12 cellular contexts compared by ENCODE assay signal in genomic region chr11:11622772-11623531, GRCh38. TPM values are rescaled to one million over a fixed set of nuclear protein-coding genes. Genes with fewer than 3 reads are reported as not detected.
DNase-seq lines count a peak whose midpoint lies in the region; ATAC-seq, FAIRE-seq and TF ChIP-seq lines count a peak whose summit lies in the region.
"Had no signal": no experiment of that assay in that cellular context is flagged by ENCODE, and none has a peak within 500 bp of the region (broad histone marks: within the 10 kb centered on the region; RNA-seq: fewer than 3 reads in every experiment).

No MANE protein-coding gene starts in this region.

- peaks cover 16% of the 10 kb centered on the region for H3K23me2 ChIP-seq in H1 (ENCODE audit: low read depth, low read length)

- no peak for TF ChIP-seq RAD21 in H1 (IDR thresholded peaks at IDR 0.05 in 1 of 2, conservative IDR thresholded peaks at IDR 0.05 in 1 of 2; ENCODE audit: low read depth in 2 of 2, low read length in 2 of 2)

- peak overlapping the region in 1 of 2 experiments; percentile 95; a peak in 1 of 4 replicates for H3K4me2 ChIP-seq in H1 (ENCODE audit: insufficient read depth in 1 of 2, low read depth in 2 of 2, low read length in 2 of 2)
- no peak overlapping the region for H3K4me2 ChIP-seq in parathyroid adenoma (ENCODE audit: low read length)

- intact Hi-C loops in tibial artery (cut with DNase I; ENCODE audit: low total_unique reads): no loop called here

- no peak overlapping the region for H2BK20ac ChIP-seq in H1 (ENCODE audit: low read length)

- H4K5ac ChIP-seq in H1 (ENCODE audit: insufficient read length, low read depth, low read length): no peak overlapping the region

- H2BK15ac ChIP-seq in H1 (ENCODE audit: low read length): 0 out of 2 replicates have a peak overlapping the region, but pooled peaks have one; percentile 98

- H3K4me3 ChIP-seq in H1 (ENCODE audit: extremely low read depth in 1 of 4, insufficient read depth in 2 of 4, low read depth in 3 of 4, low read length in 4 of 4) (no peak overlapping the region), parathyroid adenoma (ENCODE audit: low read depth, low read length) (no peak overlapping the region), tibial artery (no peak overlapping the region)
- H3K4me3 ChIP-seq: cardiac muscle cell had no signal

- H4K91ac ChIP-seq in H1 (replicated peaks; ENCODE audit: insufficient read length, low read length): no peak overlapping the region

- no peak overlapping the region for H3K23ac ChIP-seq in H1 (ENCODE audit: insufficient read length)

- ATAC-seq in GM21737 (IDR thresholded peaks at IDR 0.05; ENCODE audit: unreplicated experiment): no peak

- H3K9me3 ChIP-seq in H1 (ENCODE audit: insufficient read depth in 2 of 2, low read depth in 1 of 2, low read length in 1 of 2) (no peaks in the 10 kb centered on the region), parathyroid adenoma (ENCODE audit: control insufficient read depth, low read length) (no peaks in the 10 kb centered on the region), tibial artery (no peaks in the 10 kb centered on the region)

- DNase-seq in COLO668 (lab: John Stamatoyannopoulos, UW; ENCODE audit: unreplicated experiment) (peak; percentile 30), NCI-H146 (lab: John Stamatoyannopoulos, UW) (peak; percentile 73), H1 (ENCODE audit: low read depth in 1 of 2, low spot score in 2 of 2) (no peak), tibial artery (no peak), NCI-H2107 (lab: John Stamatoyannopoulos, UW) (no peak)
- DNase-seq: activated CD4-positive, CD25-positive, alpha-beta regulatory T cell; activated effector memory CD4-positive, alpha-beta T cell treated with Interleukin-2 at 50 U/mL for 16 hours; NCI-H187 had no signal

- H2AFZ ChIP-seq in H1 (ENCODE audit: low read length): no peak overlapping the region
- H2AFZ ChIP-seq in parathyroid adenoma: peak overlapping the region; percentile 15

- H3K9ac ChIP-seq in H1 (replicated peaks in 1 of 4; ENCODE audit: extremely low read depth in 1 of 4, low read depth in 3 of 4, low read length in 3 of 4) (no peak overlapping the region), parathyroid adenoma (no peak overlapping the region)

- TF ChIP-seq POLR2A in H1 (IDR thresholded peaks at IDR 0.05; ENCODE audit: control extremely low read depth in 1 of 2, low read depth in 2 of 2, low read length in 2 of 2): no peak

- POLR2A ChIA-PET in H1 (lab: Charles Lee; ENCODE audit: partially characterized antibody): no interaction called here

- H3K14ac ChIP-seq in H1 (ENCODE audit: insufficient read length): no peak overlapping the region

- no peak overlapping the region for H2AK5ac ChIP-seq in H1 (ENCODE audit: low read depth, low read length)

- peaks cover 0 to 8% of the 10 kb centered on the region in 2 experiments for H4K20me1 ChIP-seq in H1 (replicated peaks in 1 of 2; ENCODE audit: control insufficient read depth in 1 of 2, insufficient read depth in 2 of 2, low read length in 2 of 2)

- WGBS in H1 (ENCODE audit: extremely low coverage in 1 of 2, insufficient coverage in 1 of 2, insufficient read length in 1 of 2, insufficient replicate concordance in 2 of 2, low coverage in 1 of 2, low lambda C conversion rate in 2 of 2, missing lambda C conversion rate in 1 of 2), 2 experiments: 72 to 100% methylated on average over 1 to 8 of the region's 8 CpGs

- H3K27ac ChIP-seq in H1 (ENCODE audit: low read depth, low read length): no peak overlapping the region
- peak overlapping the region; percentile 74 for H3K27ac ChIP-seq in parathyroid adenoma
- H3K27ac ChIP-seq in tibial artery: peak overlapping the region in 1 of 2 donors; percentile 24
- H3K27ac ChIP-seq: cardiac muscle cell had no signal

- H3K4me1 ChIP-seq in H1 (replicated peaks in 1 of 4; ENCODE audit: control insufficient read depth in 3 of 4, insufficient read depth in 4 of 4, low read length in 3 of 4) (peaks cover 6 to 14% (median 8%) of the 10 kb centered on the region in 4 experiments; a peak in 6 of 7 replicates), parathyroid adenoma (no peaks in the 10 kb centered on the region), tibial artery (peaks cover 0 to 26% (median 18%) of the 10 kb centered on the region in 4 donors)

- no peak overlapping the region for H4K8ac ChIP-seq in H1 (ENCODE audit: extremely low read depth, insufficient read depth, low read length)

- H2BK120ac ChIP-seq in H1 (replicated peaks; ENCODE audit: low read depth, low read length): no peak overlapping the region

- H3K4ac ChIP-seq in H1 (replicated peaks; ENCODE audit: insufficient read length, low read depth, low read length): no peak overlapping the region

- TF ChIP-seq CTCF in H1 (IDR thresholded peaks at IDR 0.05; ENCODE audit: control extremely low read depth in 1 of 3, insufficient read depth in 1 of 3, low read depth in 1 of 3, low read length in 3 of 3): no peak
- TF ChIP-seq CTCF in parathyroid adenoma (IDR thresholded peaks at IDR 0.05): no peak
- no peak for TF ChIP-seq CTCF in tibial artery (IDR thresholded peaks at IDR 0.05)

- H3K79me1 ChIP-seq in H1 (ENCODE audit: low read depth, low read length): no peaks in the 10 kb centered on the region

- no peak overlapping the region for H3K56ac ChIP-seq in H1 (replicated peaks; ENCODE audit: insufficient read length, low read depth, low read length)

- H3K36me3 ChIP-seq in H1 (ENCODE audit: control insufficient read depth in 2 of 4, insufficient read depth in 4 of 4, low read length in 3 of 4) (no peaks in the 10 kb centered on the region), parathyroid adenoma (ENCODE audit: control insufficient read depth, insufficient read depth, low read length) (no peaks in the 10 kb centered on the region), tibial artery (no peaks in the 10 kb centered on the region)
- H3K36me3 ChIP-seq: cardiac muscle cell had no signal

- peaks cover 5 to 34% (median 24%) of the 10 kb centered on the region in 4 experiments for H3K27me3 ChIP-seq in H1 (replicated peaks in 1 of 4; ENCODE audit: control insufficient read depth in 3 of 4, extremely low read depth in 1 of 4, insufficient read depth in 3 of 4, low read length in 3 of 4)
- H3K27me3 ChIP-seq in parathyroid adenoma (ENCODE audit: control insufficient read depth, insufficient read depth, low read length): no peaks in the 10 kb centered on the region
- H3K27me3 ChIP-seq in tibial artery: no peaks in the 10 kb centered on the region

- no peak overlapping the region for H3K18ac ChIP-seq in H1 (ENCODE audit: extremely low read depth, low read length)

- no peak for TF ChIP-seq EP300 in H1 (IDR thresholded peaks at IDR 0.05; ENCODE audit: borderline replicate concordance in 1 of 2, low read depth in 2 of 2, low read length in 2 of 2)

- no peak overlapping the region for H2BK12ac ChIP-seq in H1 (ENCODE audit: low read depth, low read length)

- CTCF ChIA-PET in H1 (lab: Charles Lee; ENCODE audit: partially characterized antibody): interaction anchor here (0.9 to 5.4 kb wide), 7 partner anchors 23 to 189 kb away, joined by 3 to 40 read pairs (median 3); no protein-coding TSS in a partner anchor

- no peak for FAIRE-seq in H1 (lab: Jason Lieb, UNC)
- FAIRE-seq: HTR-8/SVneo had no signal

- no peak overlapping the region for H2BK5ac ChIP-seq in H1 (ENCODE audit: low read depth, low read length)

- H3K79me2 ChIP-seq in H1 (ENCODE audit: control insufficient read depth in 1 of 2, insufficient read depth in 2 of 2, low read length in 2 of 2): 0 out of 4 replicates have a peak, but pooled peaks cover 0 to 3% of the 10 kb centered on the region in 2 experiments
- H3K79me2 ChIP-seq in parathyroid adenoma: no peaks in the 10 kb centered on the region

TF ChIP-seq in H1, 55 proteins besides CTCF, POLR2A, EP300 and RAD21:
- TF ChIP-seq POU5F1 (IDR thresholded peaks at IDR 0.05; ENCODE audit: low read depth, low read length) (no peak), CREB1 (IDR thresholded peaks at IDR 0.05) (no peak), EZH2 (IDR thresholded peaks at IDR 0.05; ENCODE audit: low read depth, low read length, severe bottlenecking) (no peak), BACH1 (IDR thresholded peaks at IDR 0.05; ENCODE audit: low read length) (no peak), ZNF274 (IDR thresholded peaks at IDR 0.05; ENCODE audit: borderline replicate concordance, extremely low read depth, low read length) (no peak), KDM4A (IDR thresholded peaks at IDR 0.05; ENCODE audit: low read depth, low read length, severe bottlenecking) (no peak), HDAC6 (IDR thresholded peaks at IDR 0.05; ENCODE audit: low read depth, low read length) (no peak), BCL11A (IDR thresholded peaks at IDR 0.05; ENCODE audit: low read depth in 2 of 2, low read length in 2 of 2) (no peak), CTBP2 (IDR thresholded peaks at IDR 0.05; ENCODE audit: borderline replicate concordance, insufficient read depth, insufficient read length, low read length) (no peak), TEAD4 (IDR thresholded peaks at IDR 0.05; ENCODE audit: low read depth, low read length) (no peak), SP4 (IDR thresholded peaks at IDR 0.05; ENCODE audit: low read length) (no peak), EGR1 (IDR thresholded peaks at IDR 0.05; ENCODE audit: borderline replicate concordance, low read depth, low read length) (no peak), RXRA (IDR thresholded peaks at IDR 0.05; ENCODE audit: insufficient read depth, low read depth, low read length) (no peak), SIN3A (conservative IDR thresholded peaks at IDR 0.05 in 1 of 2, IDR thresholded peaks at IDR 0.05 in 1 of 2; ENCODE audit: low read depth in 1 of 2, low read length in 2 of 2) (no peak), NANOG (IDR thresholded peaks at IDR 0.05; ENCODE audit: insufficient read depth, low read depth, low read length, poor library complexity, severe bottlenecking) (no peak), FOSL1 (IDR thresholded peaks at IDR 0.05; ENCODE audit: insufficient read depth, low read depth, low read length) (no peak), SIRT6 (IDR thresholded peaks at IDR 0.05; ENCODE audit: low read length) (no peak), GTF2F1 (IDR thresholded peaks at IDR 0.05; ENCODE audit: borderline replicate concordance, low read depth, low read length) (no peak)
TF ChIP-seq in H1: peak in this region for 0.

RNA-seq across cellular contexts. Expression of gene GALNT18, which starts 1.1 kb away (rescaled TPM):
- total RNA-seq in H1 (2021; fragmentation: NEBNext Ultra II Directional; extraction: Animal tissue kit (Norgen Biotek cat#: 25700)): 5.7 and 6.0 TPM in 2 replicates
- polyA plus RNA-seq in H1 (2011; rRNA removed): 9.4 and 10.4 TPM in 2 replicates
- 9.8 TPM for polyA plus RNA-seq in H1 (2011; cell fraction: cytosol; rRNA removed)
- 10.8 TPM for polyA plus RNA-seq in H1 (2011; cell fraction: nucleus; rRNA removed)
- 4.8 to 8.5 TPM (median 7.5 TPM) in 4 replicates for polyA plus RNA-seq in H1 (2012, experiment 1 of 2)
- polyA plus RNA-seq in H1 (2012, experiment 2 of 2): 5.6 TPM
- polyA plus RNA-seq in H1 (2013, experiment 1 of 2): 5.2 TPM
- polyA plus RNA-seq in H1 (2013, experiment 2 of 2): 5.5 TPM
- polyA minus RNA-seq in H1 (2011; rRNA and poly(A)+ RNA removed): 8.5 and 10.6 TPM in 2 replicates
- polyA minus RNA-seq in H1 (2011; cell fraction: cytosol; rRNA and poly(A)+ RNA removed): 4.2 TPM
- polyA minus RNA-seq in H1 (2011; cell fraction: nucleus; rRNA and poly(A)+ RNA removed): 15.8 TPM

Comparison
In these comparisons a context has a peak if more than half of its experiments do, and no peak if none do; other contexts are left out.
1. DNase-seq: peak in COLO668 (single experiment) and NCI-H146 (single experiment); none in H1 (0 of 2), tibial artery (0 of 2) and NCI-H2107 (single experiment).